ENCODE assay signal across 1 cellular context in the genomic region with DNA sequence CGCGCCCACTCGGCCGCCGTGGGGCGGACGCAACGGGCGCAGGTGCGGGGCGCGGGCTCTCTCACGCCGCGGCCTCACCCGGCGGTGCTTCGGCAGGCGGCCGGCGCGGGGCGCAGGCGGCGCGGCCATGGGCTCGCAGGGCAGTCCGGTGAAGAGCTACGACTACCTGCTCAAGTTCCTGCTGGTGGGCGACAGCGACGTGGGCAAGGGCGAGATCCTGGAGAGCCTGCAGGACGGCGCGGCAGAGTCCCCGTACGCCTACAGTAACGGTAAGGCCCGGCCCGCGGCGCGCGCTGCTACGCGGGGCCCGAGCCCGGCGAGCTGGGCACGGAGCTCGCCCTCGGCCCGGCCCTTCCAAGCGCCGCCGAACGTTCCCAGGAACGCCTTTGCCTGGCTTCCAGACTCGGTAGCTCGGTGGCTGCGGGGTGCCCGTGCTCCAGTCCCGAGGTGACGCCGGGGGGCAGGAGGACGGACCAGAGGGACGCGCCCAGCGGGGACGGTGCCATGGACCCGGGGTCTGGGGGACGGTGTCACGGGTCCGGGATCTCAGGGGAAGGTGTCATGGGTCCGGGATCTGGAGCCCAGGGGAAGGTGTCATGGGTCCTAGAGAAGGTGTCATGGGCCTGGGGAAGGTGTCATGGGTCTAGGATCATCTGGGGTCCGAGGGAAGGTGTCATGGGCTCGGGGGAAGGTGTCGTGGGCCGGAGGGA.
TF ChIP-seq lines count a peak whose summit lies in the region.

No MANE protein-coding gene starts in this region.

TF ChIP-seq in endothelial cell of umbilical vein, 7 proteins besides CTCF, POLR2A, EP300 and RAD21:
- TF ChIP-seq GATA2 (IDR thresholded peaks at IDR 0.05; ENCODE audit: insufficient read depth, insufficient read length, low read depth, low read length) (no peak), POLR2AphosphoS5 (IDR thresholded peaks at IDR 0.05; ENCODE audit: insufficient read depth, low read depth, low read length) (peak; percentile 52), FOS (IDR thresholded peaks at IDR 0.05; ENCODE audit: borderline replicate concordance, insufficient read depth, low read length) (no peak), MYC (IDR thresholded peaks at IDR 0.05; ENCODE audit: low read depth, low read length) (no peak), JUN (IDR thresholded peaks at IDR 0.05; ENCODE audit: borderline replicate concordance, insufficient read depth, insufficient read length, low read depth) (no peak), EZH2 (IDR thresholded peaks at IDR 0.05; ENCODE audit: borderline replicate concordance, low read depth, low read length, severe bottlenecking) (no peak)
- TF ChIP-seq, protein P1, sequence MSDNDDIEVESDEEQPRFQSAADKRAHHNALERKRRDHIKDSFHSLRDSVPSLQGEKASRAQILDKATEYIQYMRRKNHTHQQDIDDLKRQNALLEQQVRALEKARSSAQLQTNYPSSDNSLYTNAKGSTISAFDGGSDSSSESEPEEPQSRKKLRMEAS (IDR thresholded peaks at IDR 0.05; ENCODE audit: insufficient read depth, insufficient read length) = no peak
